11 cellular contexts compared by ENCODE assay signal in the genomic region with DNA sequence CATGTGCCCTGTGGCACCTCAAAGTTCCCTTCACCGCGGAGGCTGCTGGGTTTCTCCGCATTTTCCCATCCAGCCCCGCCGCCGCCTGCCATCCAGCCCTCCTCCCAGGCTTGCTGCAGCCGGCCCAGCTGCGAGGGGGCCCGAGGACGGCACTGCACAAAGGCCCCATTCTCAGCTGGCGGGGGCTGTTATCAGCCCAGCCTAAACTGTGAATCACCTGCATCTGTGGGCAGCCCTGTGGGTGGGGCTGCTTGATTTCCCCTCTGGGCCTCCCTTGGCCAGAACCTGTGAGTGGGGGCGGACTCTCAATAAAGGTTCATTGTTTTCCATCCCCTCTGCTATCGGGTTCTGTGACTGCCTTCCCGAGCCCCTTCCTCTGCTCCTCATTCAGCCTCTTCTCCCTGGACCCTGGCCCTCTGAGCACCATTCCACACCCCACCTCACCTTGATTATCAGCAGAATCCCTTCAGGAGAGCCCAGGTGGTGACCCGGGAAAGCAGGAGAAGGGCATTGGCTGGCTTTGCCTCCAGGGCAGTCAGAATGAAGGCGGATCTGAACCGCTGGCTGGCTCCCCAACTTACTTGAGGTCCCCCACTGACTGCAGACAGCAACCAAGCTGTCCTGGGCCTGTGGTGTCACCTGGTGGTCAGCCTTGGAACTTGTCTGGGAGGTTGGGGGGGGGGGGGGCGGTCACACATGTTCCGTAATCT.
DNase-seq lines count a peak whose midpoint lies in the region; ATAC-seq and TF ChIP-seq lines count a peak whose summit lies in the region.
"Had no signal": no experiment of that assay in that cellular context is flagged by ENCODE, and none has a peak within 500 bp of the region (broad histone marks: within the 10 kb centered on the region; RNA-seq: fewer than 3 reads in every experiment).

No MANE protein-coding gene starts in this region.

- peak; percentile 79 for TF ChIP-seq CTCF in WTC11 (IDR thresholded peaks at IDR 0.05)
- peak; percentile 37 for TF ChIP-seq CTCF in hepatocyte (IDR thresholded peaks at IDR 0.05; ENCODE audit: poor library complexity)
- peak in 2 of 12 donors; percentile 15 to 22 for TF ChIP-seq CTCF in heart left ventricle (IDR thresholded peaks at IDR 0.05)

- H3K4me1 ChIP-seq in hepatocyte (ENCODE audit: insufficient read depth) (peaks cover 25% of the 10 kb centered on the region), heart left ventricle (peaks cover 0 to 47% (median 29%) of the 10 kb centered on the region in 12 donors)

- no peaks in the 10 kb centered on the region for H3K79me2 ChIP-seq in hepatocyte

- CTCF ChIA-PET in WTC11 (lab: Charles Lee), result interaction anchor here (0.6 to 4.8 kb wide), 7 partner anchors 24 to 539 kb away, joined by 3 to 31 read pairs (median 4); no protein-coding TSS in a partner anchor

- peaks cover 15% of the 10 kb centered on the region for H3K36me3 Mint-ChIP-seq in WTC11
- H3K36me3 Mint-ChIP-seq in activated CD4-positive, alpha-beta T cell treated with anti-CD3 and anti-CD28 coated beads, Interleukin-2, amount 10 ng/mL, durations not matched to agents 24 days and 14 days (ENCODE audit: low read depth), result peaks cover 2% of the 10 kb centered on the region

- H3K9me2 ChIP-seq in hepatocyte (replicated peaks; ENCODE audit: insufficient read depth), result no peaks in the 10 kb centered on the region

- H3K4me3 Mint-ChIP-seq in WTC11, result no peak overlapping the region
- no peak overlapping the region for H3K4me3 Mint-ChIP-seq in activated CD4-positive, alpha-beta T cell treated with anti-CD3 and anti-CD28 coated beads, Interleukin-2, amount 10 ng/mL, durations not matched to agents 24 days and 14 days

- H3K4me3 ChIP-seq in H7 (ENCODE audit: insufficient read depth, low read depth, low read length), result no peak overlapping the region
- H3K4me3 ChIP-seq in hepatocyte, result no peak overlapping the region
- no peak overlapping the region for H3K4me3 ChIP-seq in heart left ventricle

- peaks cover 5% of the 10 kb centered on the region for H3K4me1 Mint-ChIP-seq in WTC11
- peaks cover 7% of the 10 kb centered on the region for H3K4me1 Mint-ChIP-seq in activated CD4-positive, alpha-beta T cell treated with anti-CD3 and anti-CD28 coated beads, Interleukin-2, amount 10 ng/mL, durations not matched to agents 24 days and 14 days

- H4K20me1 ChIP-seq in hepatocyte (ENCODE audit: insufficient read depth, poor library complexity, severe bottlenecking), result no peaks in the 10 kb centered on the region

- peaks cover 18% of the 10 kb centered on the region for H3K9me3 Mint-ChIP-seq in WTC11
- no peaks in the 10 kb centered on the region for H3K9me3 Mint-ChIP-seq in activated CD4-positive, alpha-beta T cell treated with anti-CD3 and anti-CD28 coated beads, Interleukin-2, amount 10 ng/mL, durations not matched to agents 24 days and 14 days

- H3K36me3 ChIP-seq in H7 (replicated peaks; ENCODE audit: control insufficient read depth, insufficient read depth, low read length) (no peaks in the 10 kb centered on the region), hepatocyte (replicated peaks; ENCODE audit: insufficient read depth, low read depth) (no peaks in the 10 kb centered on the region), heart left ventricle (no peaks in the 10 kb centered on the region)

- H3K27me3 Mint-ChIP-seq in WTC11 (ENCODE audit: low read depth), result peaks cover 3% of the 10 kb centered on the region
- H3K27me3 Mint-ChIP-seq in activated CD4-positive, alpha-beta T cell treated with anti-CD3 and anti-CD28 coated beads, Interleukin-2, amount 10 ng/mL, durations not matched to agents 24 days and 14 days, result no peaks in the 10 kb centered on the region

- intact Hi-C loops in heart left ventricle (cut with DNase I), result loop anchor here in 9 of 10 donors (2.0 to 10.0 kb wide), 8 partner anchors 45 to 465 kb away; partner anchors contain the start of gene ZFP36L2 (in 5 of the 9)
- intact Hi-C loops in activated CD4-positive, alpha-beta T cell treated with anti-CD3 and anti-CD28 coated beads, Interleukin-2, amount 10 ng/mL, durations not matched to agents 24 days and 14 days (cut with micrococcal nuclease), result no loop called here

- no peak overlapping the region for H2AFZ ChIP-seq in hepatocyte

- peaks cover 7% of the 10 kb centered on the region for H3K9me3 ChIP-seq in hepatocyte (ENCODE audit: low read depth)
- peaks cover 0 to 16% (median 2%) of the 10 kb centered on the region in 12 donors for H3K9me3 ChIP-seq in heart left ventricle

- no peaks in the 10 kb centered on the region for H3K27me3 ChIP-seq in H7 (ENCODE audit: control insufficient read depth, insufficient read depth, low read length)
- H3K27me3 ChIP-seq in hepatocyte, result no peaks in the 10 kb centered on the region
- H3K27me3 ChIP-seq in heart left ventricle, result no peaks in the 10 kb centered on the region

- 73% methylated on average over 19 of the region's 19 CpGs for WGBS in hepatocyte (ENCODE audit: low lambda C conversion rate, missing lambda C conversion rate)
- 84 to 88% (median 85%) methylated on average over 19 of the region's 19 CpGs for WGBS in heart left ventricle, 4 donors

- H3K27ac Mint-ChIP-seq in WTC11, result no peak overlapping the region
- no peak overlapping the region for H3K27ac Mint-ChIP-seq in activated CD4-positive, alpha-beta T cell treated with anti-CD3 and anti-CD28 coated beads, Interleukin-2, amount 10 ng/mL, durations not matched to agents 24 days and 14 days

- H3K4me2 ChIP-seq in hepatocyte, result no peak overlapping the region

- no peak for TF ChIP-seq POLR2A in heart left ventricle (IDR thresholded peaks at IDR 0.05)

- POLR2A ChIA-PET in WTC11 (lab: Charles Lee), result no interaction called here

- H3K27ac ChIP-seq in hepatocyte (peak overlapping the region; percentile 93), heart left ventricle (no peak overlapping the region)

- ATAC-seq in WTC11, result peak; percentile 66
- ATAC-seq in heart left ventricle, result no peak

- DNase-seq in H7 (peak; percentile 91), WTC11 (ENCODE audit: low spot score) (peak; percentile 69), hepatocyte (ENCODE audit: low spot score) (peak; percentile 69), putamen (ENCODE audit: low spot score) (peak; percentile 79), dedifferentiated amniotic fluid mesenchymal stem cell (ENCODE audit: extremely low spot score) (no peak), heart left ventricle (no peak), HuH-7.5 (ENCODE audit: low spot score) (no peak)
- no peak for DNase-seq in activated CD4-positive, alpha-beta T cell treated with anti-CD3 and anti-CD28 coated beads, Interleukin-2, amount 10 ng/mL, durations not matched to agents 24 days and 14 days
- DNase-seq: GF-D8, NCI-H1048, SHP77 had no signal

TF ChIP-seq in WTC11, 78 proteins besides CTCF, POLR2A, EP300 and RAD21:
- no peak for TF ChIP-seq ZNF396 (CRISPR knock-in tag; IDR thresholded peaks at IDR 0.05; ENCODE audit: borderline replicate concordance)
- TF ChIP-seq, protein P1, sequence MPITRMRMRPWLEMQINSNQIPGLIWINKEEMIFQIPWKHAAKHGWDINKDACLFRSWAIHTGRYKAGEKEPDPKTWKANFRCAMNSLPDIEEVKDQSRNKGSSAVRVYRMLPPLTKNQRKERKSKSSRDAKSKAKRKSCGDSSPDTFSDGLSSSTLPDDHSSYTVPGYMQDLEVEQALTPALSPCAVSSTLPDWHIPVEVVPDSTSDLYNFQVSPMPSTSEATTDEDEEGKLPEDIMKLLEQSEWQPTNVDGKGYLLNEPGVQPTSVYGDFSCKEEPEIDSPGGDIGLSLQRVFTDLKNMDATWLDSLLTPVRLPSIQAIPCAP (CRISPR knock-in tag; IDR thresholded peaks at IDR 0.05), result 0 out of 2 replicates have a peak, but pooled peaks have one; percentile 31
- no peak for TF ChIP-seq ATF3 (CRISPR knock-in tag; conservative IDR thresholded peaks at IDR 0.05)
- 0 out of 2 replicates have a peak, but pooled peaks have one; percentile 19 for TF ChIP-seq ETV6 (CRISPR knock-in tag; IDR thresholded peaks at IDR 0.05)
- TF ChIP-seq ZSCAN18 (CRISPR knock-in tag; IDR thresholded peaks at IDR 0.05), result no peak
- no peak for TF ChIP-seq ZNF317 (CRISPR knock-in tag; IDR thresholded peaks at IDR 0.05; ENCODE audit: borderline replicate concordance, low read depth)
TF ChIP-seq in WTC11: peak in this region for 2.

Comparison
In these comparisons a context has a peak if more than half of its experiments do, and no peak if none do; other contexts are left out.
1. DNase-seq: peak in H7 (single experiment), WTC11 (single experiment), hepatocyte (single experiment) and putamen (single experiment); none in dedifferentiated amniotic fluid mesenchymal stem cell (single experiment), heart left ventricle (0 of 5), HuH-7.5 (single experiment) and activated CD4-positive, alpha-beta T cell treated with anti-CD3 and anti-CD28 coated beads, Interleukin-2, amount 10 ng/mL, durations not matched to agents 24 days and 14 days (single experiment).